ENCODE assay signal across 9 cellular contexts in the genomic region with DNA sequence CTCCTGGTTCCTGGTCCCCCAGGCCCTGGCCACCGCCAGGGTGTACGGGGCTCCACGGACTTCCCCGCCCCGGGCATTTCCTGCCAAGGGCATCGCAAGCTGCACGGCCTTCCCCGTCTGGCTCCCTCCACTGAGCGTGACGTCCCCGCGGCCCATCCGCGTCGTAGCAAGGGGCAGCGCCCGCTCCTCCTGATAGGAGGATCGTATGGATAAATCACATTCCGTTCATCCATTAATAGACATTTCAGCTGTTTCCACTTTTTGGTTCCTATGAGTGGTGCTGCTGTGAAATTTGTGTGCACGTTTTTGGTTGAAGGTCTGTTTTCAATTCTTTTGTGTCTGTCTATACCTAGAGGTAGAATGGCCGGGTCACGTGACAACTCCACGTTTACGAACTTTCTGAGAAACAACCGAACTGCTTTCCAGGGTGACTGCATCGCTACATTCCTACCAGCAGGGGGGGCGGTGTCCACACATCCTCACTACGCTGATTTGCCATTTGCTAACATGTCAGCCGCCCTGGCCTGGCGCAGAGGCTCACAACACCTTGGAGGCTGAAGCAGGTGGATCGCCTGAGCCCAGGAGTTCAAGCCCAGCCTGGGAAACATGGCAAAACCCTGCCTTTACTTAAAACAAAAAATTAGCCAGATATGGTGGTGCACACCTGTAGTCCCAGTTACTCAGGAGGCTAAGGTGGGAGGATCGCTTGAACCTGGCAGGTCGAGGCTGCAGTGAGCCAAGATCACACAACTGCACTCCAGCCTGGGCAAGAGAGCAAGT. TPM values are rescaled to one million over a fixed set of nuclear protein-coding genes. Genes with fewer than 3 reads are reported as not detected.
A peak's percentile ranks its signal among the peaks of the same experiment; 100 is the strongest.
DNase-seq lines count a peak whose midpoint lies in the region; ATAC-seq, FAIRE-seq and TF ChIP-seq lines count a peak whose summit lies in the region.
"Had no signal": no experiment of that assay in that cellular context is flagged by ENCODE, and none has a peak within 500 bp of the region (broad histone marks: within the 10 kb centered on the region; RNA-seq: fewer than 3 reads in every experiment).

No MANE protein-coding gene starts in this region.

- TF ChIP-seq CTCF in foreskin keratinocyte (conservative IDR thresholded peaks at IDR 0.05) (peak; percentile 70), pancreas (IDR thresholded peaks at IDR 0.05) (peak in 3 of 4 donors; percentile 42 to 56 (median 52)), transverse colon (IDR thresholded peaks at IDR 0.05) (peak; percentile 53 to 71 (median 64))

- no peaks in the 10 kb centered on the region for H3K4me1 ChIP-seq in foreskin keratinocyte
- no peaks in the 10 kb centered on the region for H3K4me1 ChIP-seq in pancreas
- H3K4me1 ChIP-seq in transverse colon, result no peaks in the 10 kb centered on the region

- H3K4me1 Mint-ChIP-seq in activated T-helper 2 cell treated with anti-CD3 and anti-CD28 coated beads, Interferon-gamma antibody, Interleukin-2, Interleukin-4, amounts not matched to agents 10 μg/mL and 5 μg/mL and 100 μg/mL, durations not matched to agents 14 hours and 24 hours and 36 hours (ENCODE audit: low read depth), result peaks cover 5% of the 10 kb centered on the region

- TF ChIP-seq EP300 in transverse colon (IDR thresholded peaks at IDR 0.05; ENCODE audit: low read depth), result no peak

- no peaks in the 10 kb centered on the region for H3K9me3 Mint-ChIP-seq in activated T-helper 2 cell treated with anti-CD3 and anti-CD28 coated beads, Interferon-gamma antibody, Interleukin-2, Interleukin-4, amounts not matched to agents 10 μg/mL and 5 μg/mL and 100 μg/mL, durations not matched to agents 14 hours and 24 hours and 36 hours

- in situ Hi-C loops in transverse colon (cut with MboI; ENCODE audit: low pct_ligation_motif_present in 1 of 4, low pct_unique_long_range_greater_than_20kb in 1 of 4, low sequenced_read_pairs in 3 of 4), result no loop called here

- no peak overlapping the region for H3K27ac Mint-ChIP-seq in activated T-helper 2 cell treated with anti-CD3 and anti-CD28 coated beads, Interferon-gamma antibody, Interleukin-2, Interleukin-4, amounts not matched to agents 10 μg/mL and 5 μg/mL and 100 μg/mL, durations not matched to agents 14 hours and 24 hours and 36 hours

- peaks cover 8% of the 10 kb centered on the region for H3K27me3 Mint-ChIP-seq in activated T-helper 2 cell treated with anti-CD3 and anti-CD28 coated beads, Interferon-gamma antibody, Interleukin-2, Interleukin-4, amounts not matched to agents 10 μg/mL and 5 μg/mL and 100 μg/mL, durations not matched to agents 14 hours and 24 hours and 36 hours (ENCODE audit: low read depth)

- no peak for FAIRE-seq in pancreas (lab: Jason Lieb, UNC)

- TF ChIP-seq POLR2A in transverse colon (IDR thresholded peaks at IDR 0.05), result no peak

- DNase-seq in D341Med (ENCODE audit: low spot score) (peak; percentile 84), HuH-7.5 (ENCODE audit: low spot score) (peak; percentile 96), SHP77 (lab: John Stamatoyannopoulos, UW) (peak; percentile 91 to 94), foreskin keratinocyte (peak; percentile 18 to 21), pancreas (no peak), transverse colon (peak; percentile 52)
- DNase-seq in activated T-helper 2 cell treated with anti-CD3 and anti-CD28 coated beads, Interferon-gamma antibody, Interleukin-2, Interleukin-4, amounts not matched to agents 10 μg/mL and 5 μg/mL and 100 μg/mL, durations not matched to agents 14 hours and 24 hours and 36 hours (ENCODE audit: low spot score), result peak; percentile 70

- H3K27me3 ChIP-seq in foreskin keratinocyte (no peaks in the 10 kb centered on the region), pancreas (no peaks in the 10 kb centered on the region), transverse colon (peaks cover 8% of the 10 kb centered on the region)

- H3K36me3 ChIP-seq in pancreas, result no peaks in the 10 kb centered on the region
- no peaks in the 10 kb centered on the region for H3K36me3 ChIP-seq in transverse colon

- no peak overlapping the region for H3K27ac ChIP-seq in foreskin keratinocyte
- no peak overlapping the region for H3K27ac ChIP-seq in pancreas
- H3K27ac ChIP-seq in transverse colon, result no peak overlapping the region
- H3K27ac ChIP-seq: epithelial cell of prostate had no signal

- ATAC-seq in foreskin keratinocyte (peak; percentile 10), pancreas (peak in 3 of 4 donors; percentile 43 to 67 (median 63)), HG03097 (IDR thresholded peaks at IDR 0.05; ENCODE audit: low FRiP score, unreplicated experiment) (no peak)

- no peak overlapping the region for H3K4me3 Mint-ChIP-seq in activated T-helper 2 cell treated with anti-CD3 and anti-CD28 coated beads, Interferon-gamma antibody, Interleukin-2, Interleukin-4, amounts not matched to agents 10 μg/mL and 5 μg/mL and 100 μg/mL, durations not matched to agents 14 hours and 24 hours and 36 hours (ENCODE audit: low read depth)

- H3K9me3 ChIP-seq in pancreas (no peaks in the 10 kb centered on the region), transverse colon (no peaks in the 10 kb centered on the region)

- no peak overlapping the region for H3K4me3 ChIP-seq in pancreas
- no peak overlapping the region for H3K4me3 ChIP-seq in transverse colon

- WGBS in pancreas, 2 donors, result 50 to 53% methylated on average over 33 of the region's 33 CpGs
- WGBS in transverse colon (ENCODE audit: low coverage in 1 of 2), 2 donors, result 17 to 46% methylated on average over 6 to 33 of the region's 33 CpGs

- H3K36me3 Mint-ChIP-seq in activated T-helper 2 cell treated with anti-CD3 and anti-CD28 coated beads, Interferon-gamma antibody, Interleukin-2, Interleukin-4, amounts not matched to agents 10 μg/mL and 5 μg/mL and 100 μg/mL, durations not matched to agents 14 hours and 24 hours and 36 hours (ENCODE audit: low read depth), result no peaks in the 10 kb centered on the region

- intact Hi-C loops in activated T-helper 2 cell treated with anti-CD3 and anti-CD28 coated beads, Interferon-gamma antibody, Interleukin-2, Interleukin-4, amounts not matched to agents 10 μg/mL and 5 μg/mL and 100 μg/mL, durations not matched to agents 14 hours and 24 hours and 36 hours (cut with micrococcal nuclease), result loop anchor here (2.0 kb wide), 1 partner anchor 62 kb away; no protein-coding TSS in a partner anchor
- intact Hi-C loops in pancreas (cut with DNase I), result no loop called here
- intact Hi-C loops in transverse colon (cut with DNase I; ENCODE audit: low total_unique reads), result no loop called here

RNA-seq across cellular contexts. Expression of a gene that starts 37.7 kb away (rescaled TPM):
- total RNA-seq in activated T-helper 2 cell treated with anti-CD3 and anti-CD28 coated beads, Interferon-gamma antibody, Interleukin-2, Interleukin-4, amounts not matched to agents 10 μg/mL and 5 μg/mL and 100 μg/mL, durations not matched to agents 14 hours and 24 hours and 36 hours, result not detected in 2 replicates
- total RNA-seq in foreskin keratinocyte, result not detected in 2 replicates
- not detected in 2 replicates for polyA plus RNA-seq in foreskin keratinocyte
- 1 to 10 TPM in 4 of 6 donors, under 1 TPM in 2; 0.54 to 2.1 (median 1.4) TPM for total RNA-seq in pancreas
- 10 to 100 TPM in 1 of 2 donors, 1 to 10 TPM in 1; 5.8 to 12.5 TPM for polyA plus RNA-seq in pancreas
- under 1 TPM in 3 of 4 donors, not detected in 1; 0.32 to 0.41 (median 0.37) TPM for total RNA-seq in transverse colon

Comparison
In these comparisons a context has a peak if more than half of its experiments do, and no peak if none do; other contexts are left out.
1. DNase-seq: peak in D341Med (single experiment), HuH-7.5 (single experiment), SHP77 (2 of 2), activated T-helper 2 cell treated with anti-CD3 and anti-CD28 coated beads, Interferon-gamma antibody, Interleukin-2, Interleukin-4, amounts not matched to agents 10 μg/mL and 5 μg/mL and 100 μg/mL, durations not matched to agents 14 hours and 24 hours and 36 hours (single experiment), foreskin keratinocyte (2 of 2) and transverse colon (single experiment); none in pancreas (0 of 6).
2. Peak in every context shown above with its lines, with median percentiles within 50 percentile points of each other: CTCF ChIP-seq.